ENCODE assay signal across 8 cellular contexts in genomic region chr20:53609501-53610445, GRCh38. TPM values are rescaled to one million over a fixed set of nuclear protein-coding genes. Genes with fewer than 3 reads are reported as not detected.
DNase-seq lines count a peak whose midpoint lies in the region; ATAC-seq and TF ChIP-seq lines count a peak whose summit lies in the region.

No MANE protein-coding gene starts in this region.

- peak overlapping the region; percentile 69 for H2AFZ ChIP-seq in SK-N-SH (ENCODE audit: low read depth)

- no peaks in the 10 kb centered on the region for H3K9me3 ChIP-seq in SK-N-SH

- ATAC-seq in SK-N-SH treated with all-trans-retinoic acid at 6 μM for 48 hours, result no peak

- H3K27me3 Mint-ChIP-seq in osteocyte (ENCODE audit: unreplicated experiment), result no peaks in the 10 kb centered on the region

- TF ChIP-seq CTCF in SK-N-SH (IDR thresholded peaks at IDR 0.05) (no peak), osteocyte (IDR thresholded peaks at IDR 0.05) (no peak)

- H4K20me1 ChIP-seq in SK-N-SH (ENCODE audit: insufficient read depth), result no peaks in the 10 kb centered on the region

- TF ChIP-seq EP300 in SK-N-SH (IDR thresholded peaks at IDR 0.05; ENCODE audit: borderline replicate concordance in 1 of 2, low read depth in 1 of 2, low read length in 1 of 2), result no peak

- peaks cover 27% of the 10 kb centered on the region for H3F3A ChIP-seq in SK-N-SH (replicated peaks; ENCODE audit: insufficient read depth)

- no peak overlapping the region for H3K4me3 ChIP-seq in SK-N-SH (ENCODE audit: low read depth in 2 of 2, low read length in 1 of 2)

- 68% methylated on average over 15 of the region's 15 CpGs for WGBS in SK-N-SH (ENCODE audit: low lambda C conversion rate)

- H3K9ac ChIP-seq in SK-N-SH, result no peak overlapping the region

- no peaks in the 10 kb centered on the region for H3K27me3 ChIP-seq in SK-N-SH (ENCODE audit: insufficient read depth)

- peak overlapping the region in 1 of 2 experiments; percentile 97; a peak in 2 of 4 replicates for H3K27ac ChIP-seq in SK-N-SH (ENCODE audit: low read depth in 2 of 2, low read length in 1 of 2)

- H3K79me2 ChIP-seq in SK-N-SH (ENCODE audit: insufficient read depth), result no peaks in the 10 kb centered on the region

- no peaks in the 10 kb centered on the region for H3K9me3 Mint-ChIP-seq in osteocyte (ENCODE audit: unreplicated experiment)

- no peak overlapping the region for H3K4me3 Mint-ChIP-seq in osteocyte (ENCODE audit: unreplicated experiment)

- H3K4me1 ChIP-seq in SK-N-SH (ENCODE audit: control insufficient read depth in 1 of 2, insufficient read depth in 2 of 2, low read depth in 1 of 2, low read length in 1 of 2), result peaks cover 7 to 31% of the 10 kb centered on the region in 2 experiments

- CTCF ChIA-PET in SK-N-SH (lab: Yijun Ruan, JAX), result interaction anchor here (1.0 to 2.0 kb wide), 2 partner anchors 15 to 30 kb away, joined by 3 to 6 read pairs; no protein-coding TSS in a partner anchor

- DNase-seq in SK-N-SH (no peak), NCI-H2029 (lab: John Stamatoyannopoulos, UW) (peak; percentile 90), osteocyte (ENCODE audit: extremely low spot score, unreplicated experiment) (no peak), ureter (ENCODE audit: low spot score) (peak; percentile 54), NCI-H524 treated with DMSO at 0.1 percent for 48 hours (lab: John Stamatoyannopoulos, UW) (no peak)
- DNase-seq in activated CD4-positive, alpha-beta T cell treated with anti-CD3 and anti-CD28 coated beads for 4 hours, result peak; percentile 72 to 73
- peak; percentile 28 for DNase-seq in effector CD8-positive, alpha-beta T cell (lab: John Stamatoyannopoulos, UW)

- no peaks in the 10 kb centered on the region for H3K9me2 ChIP-seq in SK-N-SH

- H3K4me2 ChIP-seq in SK-N-SH, result peak overlapping the region; percentile 40; the same call in 1 of the 2 replicates

- peak overlapping the region; percentile 58 for H3K27ac Mint-ChIP-seq in osteocyte (ENCODE audit: unreplicated experiment)

- H3K4me1 Mint-ChIP-seq in osteocyte (ENCODE audit: unreplicated experiment), result peaks cover 39% of the 10 kb centered on the region

- POLR2A ChIA-PET in SK-N-SH (lab: Yijun Ruan, JAX), result no interaction called here

- no peaks in the 10 kb centered on the region for H3K36me3 ChIP-seq in SK-N-SH (replicated peaks in 1 of 2; ENCODE audit: control insufficient read depth in 1 of 2, insufficient read depth in 2 of 2, low read length in 1 of 2)

- TF ChIP-seq RAD21 in SK-N-SH (IDR thresholded peaks at IDR 0.05; ENCODE audit: low read length), result no peak

- no peaks in the 10 kb centered on the region for H3K36me3 Mint-ChIP-seq in osteocyte (ENCODE audit: unreplicated experiment)

TF ChIP-seq in SK-N-SH, 30 proteins besides CTCF, POLR2A, EP300 and RAD21:
- TF ChIP-seq POLR2AphosphoS5 (IDR thresholded peaks at IDR 0.05; ENCODE audit: low read depth, low read length) (no peak), PBX3 (IDR thresholded peaks at IDR 0.05) (no peak), MAX (IDR thresholded peaks at IDR 0.05; ENCODE audit: low read depth) (no peak), CHD2 (IDR thresholded peaks at IDR 0.05; ENCODE audit: low read length, partially characterized antibody) (no peak)

TF ChIP-seq in SK-N-SH treated with all-trans-retinoic acid at 6 μM for 48 hours, 23 proteins besides CTCF, POLR2A, EP300 and RAD21:
- TF ChIP-seq ZC3H10 (CRISPR knock-in tag; IDR thresholded peaks at IDR 0.05), result no peak
- no peak for TF ChIP-seq TOX (CRISPR knock-in tag; IDR thresholded peaks at IDR 0.05; ENCODE audit: borderline replicate concordance)
- TF ChIP-seq GLIS3 (CRISPR knock-in tag; IDR thresholded peaks at IDR 0.05), result no peak
- no peak for TF ChIP-seq TCF4 (CRISPR knock-in tag; IDR thresholded peaks at IDR 0.05; ENCODE audit: borderline replicate concordance)
- no peak for TF ChIP-seq ARNTL (CRISPR knock-in tag; IDR thresholded peaks at IDR 0.05; ENCODE audit: borderline replicate concordance, low read depth)
- TF ChIP-seq POU6F1 (CRISPR knock-in tag; IDR thresholded peaks at IDR 0.05; ENCODE audit: borderline replicate concordance, low read depth), result no peak
- no peak for TF ChIP-seq ZNF565 (CRISPR knock-in tag; conservative IDR thresholded peaks at IDR 0.05; ENCODE audit: low read depth)
- TF ChIP-seq ZFP30 (CRISPR knock-in tag; IDR thresholded peaks at IDR 0.05), result no peak
- no peak for TF ChIP-seq TSHZ2 (CRISPR knock-in tag; IDR thresholded peaks at IDR 0.05)
- TF ChIP-seq BACH2 (CRISPR knock-in tag; IDR thresholded peaks at IDR 0.05; ENCODE audit: borderline replicate concordance), result no peak
- no peak for TF ChIP-seq OSR1 (CRISPR knock-in tag; IDR thresholded peaks at IDR 0.05)
- no peak for TF ChIP-seq CSRNP3 (CRISPR knock-in tag; IDR thresholded peaks at IDR 0.05)
- no peak for TF ChIP-seq PPARA (CRISPR knock-in tag; IDR thresholded peaks at IDR 0.05; ENCODE audit: borderline replicate concordance)
- no peak for TF ChIP-seq ZNF70 (CRISPR knock-in tag; IDR thresholded peaks at IDR 0.05)
- TF ChIP-seq ISL1 (CRISPR knock-in tag; IDR thresholded peaks at IDR 0.05), result no peak

RNA-seq across cellular contexts. Expression of gene ZNF217, which starts 16.1 kb away (rescaled TPM):
- 6.9 and 7.1 TPM in 2 replicates for polyA plus RNA-seq in SK-N-SH (2012; rRNA removed)
- polyA plus RNA-seq in SK-N-SH (2012; cell fraction: cytosol; rRNA removed), result 7.6 and 8.5 TPM in 2 replicates
- polyA plus RNA-seq in SK-N-SH (2012; cell fraction: nucleus; rRNA removed), result 13.4 and 14.5 TPM in 2 replicates
- total RNA-seq in osteocyte (44.3 and 47.2 TPM in 2 replicates), ureter (80.7 TPM)

Comparison
In these comparisons a context has a peak if more than half of its experiments do, and no peak if none do; other contexts are left out.
1. DNase-seq: peak in NCI-H2029 (single experiment), activated CD4-positive, alpha-beta T cell treated with anti-CD3 and anti-CD28 coated beads for 4 hours (2 of 2), effector CD8-positive, alpha-beta T cell (single experiment) and ureter (single experiment); none in SK-N-SH (single experiment), osteocyte (single experiment) and NCI-H524 treated with DMSO at 0.1 percent for 48 hours (single experiment).